ENCODE assay signal across 20 cellular contexts in genomic region chr9:126481862-126482261, GRCh38.
DNase-seq lines count a peak whose midpoint lies in the region; TF ChIP-seq lines count a peak whose summit lies in the region.
"Had no signal": no experiment of that assay in that cellular context is flagged by ENCODE, and none has a peak within 500 bp of the region (broad histone marks: within the 10 kb centered on the region; RNA-seq: fewer than 3 reads in every experiment).

No MANE protein-coding gene starts in this region.

- H3K9ac ChIP-seq in iPS-18a (ENCODE audit: low read length), result no peak overlapping the region

- peaks cover 25% of the 10 kb centered on the region for H3K36me3 Mint-ChIP-seq in nephron progenitor cell (ENCODE audit: low read depth)

- peaks cover 6% of the 10 kb centered on the region for H3K27me3 Mint-ChIP-seq in nephron progenitor cell (ENCODE audit: low read depth, poor library complexity)
- H3K27me3 Mint-ChIP-seq: activated T-cell treated with anti-CD3 and anti-CD28 coated beads, Interleukin-2, amount 50 U/mL, for 24 hours; T-helper 17 cell had no signal

- TF ChIP-seq CTCF in nephron progenitor cell (IDR thresholded peaks at IDR 0.05), result no peak

- intact Hi-C loops in posterior vena cava (cut with DNase I), result loop anchor here in 1 of 2 donors (10.0 kb wide), 1 partner anchor 177 kb away; no protein-coding TSS in a partner anchor

- H3K36me3 ChIP-seq in iPS-18a (ENCODE audit: control insufficient read depth, low read depth, low read length), result no peaks in the 10 kb centered on the region
- H3K36me3 ChIP-seq: HAP-1, uterus had no signal

- peaks cover 7% of the 10 kb centered on the region for H3K27me3 ChIP-seq in iPS-18a (ENCODE audit: control insufficient read depth, insufficient read depth, low read length)
- H3K27me3 ChIP-seq: testis, uterus had no signal

- DNase-seq in caudate nucleus (lab: John Stamatoyannopoulos, UW), result no peak
- DNase-seq in posterior vena cava (ENCODE audit: low spot score), result peak; percentile 70
- no peak for DNase-seq in nephron progenitor cell
- DNase-seq in DMS79 treated with DMSO at 0.1 percent for 48 hours (lab: John Stamatoyannopoulos, UW), result no peak
- DNase-seq in activated naive CD4-positive, alpha-beta T cell treated with anti-CD3 and anti-CD28 coated beads, Interleukin-2, amount 50 U/mL, for 16 hours, result no peak
- DNase-seq in glomerular visceral epithelial cell (ENCODE audit: extremely low spot score), result no peak
- DNase-seq: activated gamma-delta T cell; activated T-cell treated with anti-CD3 and anti-CD28 coated beads, Interleukin-2, amount 50 U/mL, for 24 hours; COR-L47; Karpas-422; NCI-H1417 treated with DMSO at 0.1 percent for 48 hours; NCI-H2029 treated with DMSO at 0.1 percent for 48 hours; NCI-H526; stimulated activated naive CD4-positive, alpha-beta T cell treated with Interleukin-2 at 50 U/mL for 16 hours; T-helper 17 cell; uterus had no signal

- H3K9me3 ChIP-seq in iPS-18a (ENCODE audit: control insufficient read depth, low read depth, low read length), result no peaks in the 10 kb centered on the region
- H3K9me3 ChIP-seq: HAP-1, testis, uterus had no signal

- peak overlapping the region; percentile 51 for H3K4me3 ChIP-seq in iPS-18a (ENCODE audit: low read length)
- H3K4me3 ChIP-seq: HAP-1, skin epidermis, uterus had no signal

- no peak overlapping the region for H3K4me3 Mint-ChIP-seq in nephron progenitor cell
- H3K4me3 Mint-ChIP-seq: activated T-cell treated with anti-CD3 and anti-CD28 coated beads, Interleukin-2, amount 50 U/mL, for 24 hours had no signal

- peak overlapping the region; percentile 97 for H3K27ac ChIP-seq in caudate nucleus (ENCODE audit: low read depth, low read length)
- no peak overlapping the region for H3K27ac ChIP-seq in iPS-18a (ENCODE audit: low read length)
- H3K27ac ChIP-seq: uterus had no signal

- H3K4me1 Mint-ChIP-seq in nephron progenitor cell, result peaks cover 25% of the 10 kb centered on the region

- peaks cover 7% of the 10 kb centered on the region for H3K9me3 Mint-ChIP-seq in nephron progenitor cell
- H3K9me3 Mint-ChIP-seq: activated T-cell treated with anti-CD3 and anti-CD28 coated beads, Interleukin-2, amount 50 U/mL, for 24 hours had no signal

- no peak overlapping the region for H3K27ac Mint-ChIP-seq in nephron progenitor cell
- H3K27ac Mint-ChIP-seq: activated T-cell treated with anti-CD3 and anti-CD28 coated beads, Interleukin-2, amount 50 U/mL, for 24 hours; T-helper 17 cell had no signal

- peaks cover 9% of the 10 kb centered on the region for H3K4me1 ChIP-seq in iPS-18a (ENCODE audit: control insufficient read depth, low read depth, low read length)
- H3K4me1 ChIP-seq: HAP-1, uterus had no signal
